In genomic region chrX:72308566-72309296, GRCh38 we compare ENCODE assay signal across 1 cellular context.
A peak's percentile ranks its signal among the peaks of the same experiment; 100 is the strongest.
TF ChIP-seq lines count a peak whose summit lies in the region.

No MANE protein-coding gene starts in this region.

TF ChIP-seq in HepG2, 621 proteins besides CTCF, POLR2A, EP300 and RAD21 (continued from another document and continues in another):
- TF ChIP-seq PRDM15 (CRISPR knock-in tag; IDR thresholded peaks at IDR 0.05) (peak; percentile 98), ZNF441 (CRISPR knock-in tag; IDR thresholded peaks at IDR 0.05; ENCODE audit: borderline replicate concordance) (no peak), ETV6 (CRISPR knock-in tag; conservative IDR thresholded peaks at IDR 0.05) (no peak), MLXIP (CRISPR knock-in tag; IDR thresholded peaks at IDR 0.05; ENCODE audit: borderline replicate concordance) (no peak), HNRNPL (IDR thresholded peaks at IDR 0.05; ENCODE audit: low read depth, low read length) (no peak), ZNF234 (CRISPR knock-in tag; conservative IDR thresholded peaks at IDR 0.05) (no peak), ZFP91 (CRISPR knock-in tag; IDR thresholded peaks at IDR 0.05; ENCODE audit: borderline replicate concordance) (0 out of 2 replicates have a peak, but pooled peaks have one; percentile 43), HNF4A (CRISPR knock-in tag; IDR thresholded peaks at IDR 0.05) (no peak), ZNF652 (CRISPR knock-in tag; IDR thresholded peaks at IDR 0.05; ENCODE audit: borderline replicate concordance, low read depth) (no peak), RFXANK (CRISPR knock-in tag; IDR thresholded peaks at IDR 0.05) (no peak), ZNF430 (CRISPR knock-in tag; IDR thresholded peaks at IDR 0.05) (no peak), ATF7-NPFF (CRISPR knock-in tag; IDR thresholded peaks at IDR 0.05; ENCODE audit: low read depth) (no peak), KDM2A (CRISPR knock-in tag; IDR thresholded peaks at IDR 0.05; ENCODE audit: borderline replicate concordance, low read depth) (peak; percentile 60; the same call in 1 of the 2 replicates), JARID2 (CRISPR knock-in tag; IDR thresholded peaks at IDR 0.05; ENCODE audit: insufficient replicate concordance) (no peak), YY1 (IDR thresholded peaks at IDR 0.05; ENCODE audit: insufficient read depth, insufficient replicate concordance, low read depth, low read length) (peak; percentile 23), CAMTA2 (CRISPR knock-in tag; IDR thresholded peaks at IDR 0.05; ENCODE audit: borderline replicate concordance) (no peak), PTBP1 (IDR thresholded peaks at IDR 0.05; ENCODE audit: low read depth, low read length, poor library complexity, severe bottlenecking) (no peak), KDM5A (IDR thresholded peaks at IDR 0.05; ENCODE audit: borderline replicate concordance, low read length) (no peak), ZNF160 (CRISPR knock-in tag; IDR thresholded peaks at IDR 0.05) (no peak), HMGA1 (CRISPR knock-in tag; conservative IDR thresholded peaks at IDR 0.05) (no peak), NFRKB (IDR thresholded peaks at IDR 0.05) (no peak), MYPOP (CRISPR knock-in tag; IDR thresholded peaks at IDR 0.05) (no peak), EZH2 (conservative IDR thresholded peaks at IDR 0.05; ENCODE audit: low read depth, low read length) (peak; percentile 75; the same call in 1 of the 2 replicates), TCF7 (IDR thresholded peaks at IDR 0.05; ENCODE audit: low read depth) (no peak), ZNF33A (CRISPR knock-in tag; IDR thresholded peaks at IDR 0.05; ENCODE audit: borderline replicate concordance) (no peak), NCOA5 (CRISPR knock-in tag; IDR thresholded peaks at IDR 0.05) (no peak), CREB1 (IDR thresholded peaks at IDR 0.05) (no peak), CREB1 (CRISPR knock-in tag; IDR thresholded peaks at IDR 0.05) (no peak), RBFOX2 (IDR thresholded peaks at IDR 0.05; ENCODE audit: low read depth, low read length) (no peak), ZNF224 (CRISPR knock-in tag; IDR thresholded peaks at IDR 0.05) (no peak), HES4 (CRISPR knock-in tag; IDR thresholded peaks at IDR 0.05; ENCODE audit: borderline replicate concordance) (no peak), SIX4 (CRISPR knock-in tag; IDR thresholded peaks at IDR 0.05) (no peak), ZNF605 (CRISPR knock-in tag; IDR thresholded peaks at IDR 0.05) (no peak), KMT2A (CRISPR knock-in tag; IDR thresholded peaks at IDR 0.05) (no peak), ZNF598 (CRISPR knock-in tag; IDR thresholded peaks at IDR 0.05; ENCODE audit: borderline replicate concordance) (no peak), DDIT3 (CRISPR knock-in tag; IDR thresholded peaks at IDR 0.05) (no peak), SIN3A (IDR thresholded peaks at IDR 0.05; ENCODE audit: borderline replicate concordance, low read depth, low read length) (no peak), MEIS2 (CRISPR knock-in tag; IDR thresholded peaks at IDR 0.05) (no peak), ZNF503 (CRISPR knock-in tag; IDR thresholded peaks at IDR 0.05) (no peak), BCL6 (CRISPR knock-in tag; IDR thresholded peaks at IDR 0.05) (peak; percentile 97), SOX6 (IDR thresholded peaks at IDR 0.05) (no peak), SOX6 (CRISPR knock-in tag; IDR thresholded peaks at IDR 0.05) (no peak), ZNF260 (CRISPR knock-in tag; IDR thresholded peaks at IDR 0.05; ENCODE audit: borderline replicate concordance, low read depth) (no peak)
- TF ChIP-seq, protein P1, sequence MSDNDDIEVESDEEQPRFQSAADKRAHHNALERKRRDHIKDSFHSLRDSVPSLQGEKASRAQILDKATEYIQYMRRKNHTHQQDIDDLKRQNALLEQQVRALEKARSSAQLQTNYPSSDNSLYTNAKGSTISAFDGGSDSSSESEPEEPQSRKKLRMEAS (IDR thresholded peaks at IDR 0.05): 0 out of 2 replicates have a peak, but pooled peaks have one; percentile 21
- TF ChIP-seq, protein P2, sequence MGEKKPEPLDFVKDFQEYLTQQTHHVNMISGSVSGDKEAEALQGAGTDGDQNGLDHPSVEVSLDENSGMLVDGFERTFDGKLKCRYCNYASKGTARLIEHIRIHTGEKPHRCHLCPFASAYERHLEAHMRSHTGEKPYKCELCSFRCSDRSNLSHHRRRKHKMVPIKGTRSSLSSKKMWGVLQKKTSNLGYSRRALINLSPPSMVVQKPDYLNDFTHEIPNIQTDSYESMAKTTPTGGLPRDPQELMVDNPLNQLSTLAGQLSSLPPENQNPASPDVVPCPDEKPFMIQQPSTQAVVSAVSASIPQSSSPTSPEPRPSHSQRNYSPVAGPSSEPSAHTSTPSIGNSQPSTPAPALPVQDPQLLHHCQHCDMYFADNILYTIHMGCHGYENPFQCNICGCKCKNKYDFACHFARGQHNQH (CRISPR knock-in tag; IDR thresholded peaks at IDR 0.05): no peak
- TF ChIP-seq, protein P3, sequence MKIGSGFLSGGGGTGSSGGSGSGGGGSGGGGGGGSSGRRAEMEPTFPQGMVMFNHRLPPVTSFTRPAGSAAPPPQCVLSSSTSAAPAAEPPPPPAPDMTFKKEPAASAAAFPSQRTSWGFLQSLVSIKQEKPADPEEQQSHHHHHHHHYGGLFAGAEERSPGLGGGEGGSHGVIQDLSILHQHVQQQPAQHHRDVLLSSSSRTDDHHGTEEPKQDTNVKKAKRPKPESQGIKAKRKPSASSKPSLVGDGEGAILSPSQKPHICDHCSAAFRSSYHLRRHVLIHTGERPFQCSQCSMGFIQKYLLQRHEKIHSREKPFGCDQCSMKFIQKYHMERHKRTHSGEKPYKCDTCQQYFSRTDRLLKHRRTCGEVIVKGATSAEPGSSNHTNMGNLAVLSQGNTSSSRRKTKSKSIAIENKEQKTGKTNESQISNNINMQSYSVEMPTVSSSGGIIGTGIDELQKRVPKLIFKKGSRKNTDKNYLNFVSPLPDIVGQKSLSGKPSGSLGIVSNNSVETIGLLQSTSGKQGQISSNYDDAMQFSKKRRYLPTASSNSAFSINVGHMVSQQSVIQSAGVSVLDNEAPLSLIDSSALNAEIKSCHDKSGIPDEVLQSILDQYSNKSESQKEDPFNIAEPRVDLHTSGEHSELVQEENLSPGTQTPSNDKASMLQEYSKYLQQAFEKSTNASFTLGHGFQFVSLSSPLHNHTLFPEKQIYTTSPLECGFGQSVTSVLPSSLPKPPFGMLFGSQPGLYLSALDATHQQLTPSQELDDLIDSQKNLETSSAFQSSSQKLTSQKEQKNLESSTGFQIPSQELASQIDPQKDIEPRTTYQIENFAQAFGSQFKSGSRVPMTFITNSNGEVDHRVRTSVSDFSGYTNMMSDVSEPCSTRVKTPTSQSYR (CRISPR knock-in tag; IDR thresholded peaks at IDR 0.05; ENCODE audit: borderline replicate concordance): peak; percentile 80; the same call in 1 of the 2 replicates
